1 cellular context compared by ENCODE assay signal in genomic region chr20:64256282-64256947, GRCh38.
TF ChIP-seq lines count a peak whose summit lies in the region.

No MANE protein-coding gene starts in this region.

TF ChIP-seq in GM12878, 131 proteins besides CTCF, POLR2A, EP300 and RAD21 (continued from another document):
- TF ChIP-seq SRF (IDR thresholded peaks at IDR 0.05; ENCODE audit: low read depth in 2 of 2, low read length in 2 of 2) (no peak), MXI1 (IDR thresholded peaks at IDR 0.05; ENCODE audit: low read depth, low read length) (no peak), KLF5 (IDR thresholded peaks at IDR 0.05; ENCODE audit: partially characterized antibody) (no peak), ZZZ3 (IDR thresholded peaks at IDR 0.05; ENCODE audit: control insufficient read depth, insufficient read length, low read depth) (no peak), SIX5 (IDR thresholded peaks at IDR 0.05; ENCODE audit: low read depth, low read length, severe bottlenecking) (no peak), GATAD2B (conservative IDR thresholded peaks at IDR 0.05; ENCODE audit: low read depth) (no peak), TCF7 (IDR thresholded peaks at IDR 0.05; ENCODE audit: borderline replicate concordance) (no peak), SUPT20H (IDR thresholded peaks at IDR 0.05; ENCODE audit: borderline replicate concordance, control insufficient read depth, low read depth, low read length) (no peak)
